In genomic region chr17:72120878-72121163, GRCh38 we compare ENCODE assay signal across 8 cellular contexts. TPM values are rescaled to one million over a fixed set of nuclear protein-coding genes. Genes with fewer than 3 reads are reported as not detected.
DNase-seq lines count a peak whose midpoint lies in the region; ATAC-seq and TF ChIP-seq lines count a peak whose summit lies in the region.

TSS of gene SOX9 (plus strand) at chr17:72121020. CDS start at chr17:72121392, 372 bp downstream.

- H3K4me1 ChIP-seq in mucosa of descending colon (ENCODE audit: low read depth): peaks cover 14% of the 10 kb centered on the region

- peak; percentile 82 for ATAC-seq in GM21528 (IDR thresholded peaks at IDR 0.05; ENCODE audit: low FRiP score, unreplicated experiment)
- ATAC-seq in esophagus mucosa: peak; percentile 93
- ATAC-seq in mucosa of descending colon: peak; percentile 81

- TF ChIP-seq CTCF in GM10266 (IDR thresholded peaks at IDR 0.05; ENCODE audit: control insufficient read depth, insufficient read depth, low read depth, missing control alignments) (no peak), mucosa of descending colon (IDR thresholded peaks at IDR 0.05) (no peak)

- H3K36me3 ChIP-seq in mucosa of descending colon (ENCODE audit: low read depth): no peaks in the 10 kb centered on the region

- peak within 1 kb of the TSS; percentile 74 for H3K4me3 ChIP-seq in mucosa of descending colon

- intact Hi-C loops in mucosa of descending colon (cut with DNase I, micrococcal nuclease): loop anchor here in 1 of 2 donors (5.0 kb wide), 1 partner anchor 416 kb away; no protein-coding TSS in a partner anchor

- DNase-seq in GM10266 (ENCODE audit: extremely low spot score): peak; percentile 97
- peak; percentile 95 for DNase-seq in HT1080 (ENCODE audit: low read depth)
- DNase-seq in RKO (ENCODE audit: low spot score): peak; percentile 45
- peak; percentile 89 to 90 (median 89) for DNase-seq in mucosa of descending colon
- DNase-seq in activated gamma-delta T cell treated with Interleukin-2 at 50 U/mL for 16 hours: no peak
- DNase-seq in activated CD4-positive, CD25-positive, alpha-beta regulatory T cell treated with anti-CD3 and anti-CD28 coated beads, Interleukin-2, amount 50 U/mL, for 72 hours: no peak

- no peaks in the 10 kb centered on the region for H3K9me3 ChIP-seq in mucosa of descending colon

RNA-seq across cellular contexts. Expression of gene SOX9, which starts in this region (rescaled TPM):
- 24.9 and 43.0 TPM in 2 replicates for total RNA-seq in HT1080 (2014; rRNA removed; shearing (Covaris generic))
- polyA plus RNA-seq in HT1080 (2015; cell fraction: cytosol; rRNA removed): 66.7 and 82.9 TPM in 2 replicates
- polyA plus RNA-seq in HT1080 (2015; cell fraction: nucleus; rRNA removed): 119 and 133 TPM in 2 replicates
- total RNA-seq in esophagus mucosa: 20.3 TPM
- 10 to 100 TPM; 17.2 to 46.0 (median 39.8) TPM for total RNA-seq in mucosa of descending colon

Comparison
In these comparisons a context has a peak if more than half of its experiments do, and no peak if none do; other contexts are left out.
1. DNase-seq: peak in GM10266 (single experiment), HT1080 (single experiment), RKO (single experiment) and mucosa of descending colon (3 of 3); none in activated gamma-delta T cell treated with Interleukin-2 at 50 U/mL for 16 hours (single experiment) and activated CD4-positive, CD25-positive, alpha-beta regulatory T cell treated with anti-CD3 and anti-CD28 coated beads, Interleukin-2, amount 50 U/mL, for 72 hours (single experiment).
2. Peak in every context shown above with its lines, with median percentiles within 50 percentile points of each other: ATAC-seq.